8 cellular contexts compared by ENCODE assay signal in genomic region chr2:64017811-64018714, GRCh38. TPM values are rescaled to one million over a fixed set of nuclear protein-coding genes. Genes with fewer than 3 reads are reported as not detected.
DNase-seq lines count a peak whose midpoint lies in the region; ATAC-seq and TF ChIP-seq lines count a peak whose summit lies in the region.

No MANE protein-coding gene starts in this region.

- no peaks in the 10 kb centered on the region for H3K9me3 ChIP-seq in thyroid gland

- WGBS in lower leg skin, 2 donors = 4 to 6% methylated on average over 22 of the region's 22 CpGs
- WGBS in thyroid gland, 2 donors = 13% methylated on average over 22 of the region's 22 CpGs

- H3K27ac ChIP-seq in cingulate gyrus (ENCODE audit: low read depth, low read length) (peak overlapping the region; percentile 60), thyroid gland (peak overlapping the region; percentile 96 to 97 (median 96))

- DNase-seq in COLO668 (lab: John Stamatoyannopoulos, UW; ENCODE audit: unreplicated experiment) (peak; percentile 19), lower leg skin (ENCODE audit: low spot score in 2 of 2) (no peak), thyroid gland (peak; percentile 28 to 40)

- peaks cover 7 to 18% of the 10 kb centered on the region in 2 donors for H3K4me1 ChIP-seq in thyroid gland

- no peaks in the 10 kb centered on the region for H3K27me3 ChIP-seq in thyroid gland

- TF ChIP-seq POLR2A in lower leg skin (IDR thresholded peaks at IDR 0.05) (no peak), thyroid gland (IDR thresholded peaks at IDR 0.05) (peak in 1 of 2 donors; percentile 32)

- ATAC-seq in HG03135 (IDR thresholded peaks at IDR 0.05; ENCODE audit: unreplicated experiment) = peak; percentile 2
- ATAC-seq in GM19397 (IDR thresholded peaks at IDR 0.05; ENCODE audit: unreplicated experiment) = no peak
- ATAC-seq in GM19351 (IDR thresholded peaks at IDR 0.05; ENCODE audit: unreplicated experiment) = no peak

- H3K4me3 ChIP-seq in lower leg skin (ENCODE audit: low read depth, poor library complexity, severe bottlenecking) (peak overlapping the region; percentile 69), thyroid gland (replicated peaks in 1 of 3) (peak overlapping the region in 2 of 3 donors; percentile 53 to 94)

- H3K36me3 ChIP-seq in thyroid gland = no peaks in the 10 kb centered on the region

- intact Hi-C loops in lower leg skin (cut with DNase I; ENCODE audit: low total_unique reads) = no loop called here
- intact Hi-C loops in thyroid gland (cut with DNase I) = no loop called here

- TF ChIP-seq CTCF in lower leg skin (IDR thresholded peaks at IDR 0.05) (no peak), thyroid gland (IDR thresholded peaks at IDR 0.05) (no peak)

TF ChIP-seq in PFSK-1, 5 proteins besides CTCF, POLR2A, EP300 and RAD21:
- TF ChIP-seq POLR2AphosphoS5 (IDR thresholded peaks at IDR 0.05; ENCODE audit: low read depth, low read length) (no peak), SIN3A (IDR thresholded peaks at IDR 0.05; ENCODE audit: borderline replicate concordance, insufficient read depth, low read length) (no peak), TAF1 (IDR thresholded peaks at IDR 0.05; ENCODE audit: borderline replicate concordance, insufficient read depth, low read length) (peak; percentile 10; the same call in 1 of the 2 replicates), FOXP2 (optimal IDR thresholded peaks at IDR 0.05; ENCODE audit: borderline replicate concordance, extremely low read depth, extremely low read length, insufficient read depth) (no peak), REST (IDR thresholded peaks at IDR 0.05; ENCODE audit: insufficient read depth in 1 of 2, low read depth in 2 of 2, low read length in 2 of 2) (no peak)

RNA-seq across cellular contexts. Expression of gene VPS54, which starts 1.2 kb away (rescaled TPM):
- 8.2 TPM for polyA plus RNA-seq in PFSK-1 (2012; ENCODE audit: insufficient read length, low read depth)
- total RNA-seq in lower leg skin = 10 to 100 TPM; 14.8 to 26.4 (median 20.9) TPM
- total RNA-seq in thyroid gland = 10 to 100 TPM; 34.4 to 40.8 (median 35.9) TPM

Comparison
In these comparisons a context has a peak if more than half of its experiments do, and no peak if none do; other contexts are left out.
1. DNase-seq: peak in COLO668 (single experiment) and thyroid gland (2 of 2); none in lower leg skin (0 of 2).